ENCODE assay signal across 34 cellular contexts in the genomic region with DNA sequence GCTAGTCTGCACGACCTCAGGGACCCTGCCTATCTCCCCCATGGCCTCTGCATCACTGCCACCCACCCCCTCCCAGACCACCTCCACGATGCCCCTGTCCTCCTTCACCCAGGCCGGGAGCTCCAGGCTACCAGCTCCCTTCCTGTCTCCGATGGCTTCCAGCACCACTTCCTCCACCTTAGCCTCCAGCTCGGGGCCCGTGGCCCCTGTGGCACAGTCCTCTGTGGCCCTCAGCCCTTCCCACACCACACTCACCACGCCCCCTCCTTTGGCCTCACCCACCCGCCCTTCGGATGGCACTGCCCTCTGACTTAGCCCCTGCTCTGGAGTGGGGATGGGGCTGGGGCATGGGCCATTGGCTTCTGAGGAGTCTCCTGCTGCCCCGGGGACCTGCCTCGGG. TPM values are rescaled to one million over a fixed set of nuclear protein-coding genes. Genes with fewer than 3 reads are reported as not detected.
"Had no signal": no experiment of that assay in that cellular context is flagged by ENCODE, and none has a peak within 500 bp of the region (broad histone marks: within the 10 kb centered on the region; RNA-seq: fewer than 3 reads in every experiment).

No MANE protein-coding gene starts in this region.

- DNase-seq: activated CD8-positive, alpha-beta T cell treated with anti-CD3 and anti-CD28 coated beads, Interleukin-2, amount 10 ng/mL, durations not matched to agents 7 days and 5 days; activated naive CD4-positive, alpha-beta T cell treated with Interleukin-2 at 50 U/mL for 16 hours; activated naive CD8-positive, alpha-beta T cell treated with anti-CD3 and anti-CD28 coated beads for 36 hours; activated T-cell treated with anti-CD3 and anti-CD28 coated beads for 4 hours; activated T-cell treated with anti-CD3 and anti-CD28 coated beads, Interleukin-2, amount 50 U/mL, for 72 hours; adrenal gland; cortex of kidney; effector memory CD8-positive, alpha-beta T cell; foreskin fibroblast; heart left ventricle; hypothalamus; immature natural killer cell; kidney; left colon; mammary epithelial cell; ovary; right lobe of liver; stimulated activated CD4-positive, alpha-beta T cell treated with anti-CD3 and anti-CD28 coated beads, Interleukin-2, amount 100 ng/mL, for 48 hours; substantia nigra; T-helper 2 cell; upper lobe of left lung had no signal

- H3K36me3 ChIP-seq: adrenal gland, ascending aorta, cardiac muscle cell, neutrophil, ovary had no signal

- H3K9me3 ChIP-seq: adrenal gland, ascending aorta, neutrophil, ovary, right lobe of liver, upper lobe of left lung had no signal

- H3K9me3 Mint-ChIP-seq: activated T-cell treated with anti-CD3 and anti-CD28 coated beads, Interleukin-2, amount 50 U/mL, for 72 hours; effector memory CD8-positive, alpha-beta T cell; immature natural killer cell; stimulated activated naive CD8-positive, alpha-beta T cell treated with anti-CD3 and anti-CD28 coated beads, Interleukin-15, Interleukin-2, amounts not matched to agents 100 ng/mL and 50 ng/mL, for 24 hours; WTC11 had no signal

- H3K27me3 ChIP-seq: ascending aorta, ovary, right lobe of liver had no signal

- H3K4me3 ChIP-seq: adrenal gland, ascending aorta, cardiac muscle cell, heart left ventricle, ovary, right lobe of liver, upper lobe of left lung had no signal

- H3K27ac ChIP-seq: adrenal gland, ascending aorta, cardiac muscle cell, heart left ventricle, neutrophil, ovary, right lobe of liver, upper lobe of left lung had no signal

- ATAC-seq: activated CD8-positive, alpha-beta T cell treated with anti-CD3 and anti-CD28 coated beads, Interleukin-2, amount 10 ng/mL, durations not matched to agents 7 days and 5 days; effector memory CD8-positive, alpha-beta T cell; heart left ventricle; left colon; right lobe of liver; WTC11 had no signal

- H3K27ac Mint-ChIP-seq: activated CD8-positive, alpha-beta T cell treated with anti-CD3 and anti-CD28 coated beads, Interleukin-2, amount 10 ng/mL, durations not matched to agents 7 days and 5 days; activated naive CD8-positive, alpha-beta T cell treated with anti-CD3 and anti-CD28 coated beads for 36 hours; activated T-cell treated with anti-CD3 and anti-CD28 coated beads, Interleukin-2, amount 50 U/mL, for 72 hours; brain; progenitor cell of endocrine pancreas; stimulated activated naive CD8-positive, alpha-beta T cell treated with anti-CD3 and anti-CD28 coated beads, Interleukin-15, Interleukin-2, amounts not matched to agents 100 ng/mL and 50 ng/mL, for 24 hours; WTC11 had no signal

- H3K4me3 Mint-ChIP-seq: activated CD8-positive, alpha-beta T cell treated with anti-CD3 and anti-CD28 coated beads, Interleukin-2, amount 10 ng/mL, durations not matched to agents 7 days and 5 days; activated naive CD8-positive, alpha-beta T cell treated with anti-CD3 and anti-CD28 coated beads for 36 hours; activated T-cell treated with anti-CD3 and anti-CD28 coated beads, Interleukin-2, amount 50 U/mL, for 72 hours; brain; effector memory CD8-positive, alpha-beta T cell; immature natural killer cell; nephron; stimulated activated naive CD8-positive, alpha-beta T cell treated with anti-CD3 and anti-CD28 coated beads, Interleukin-15, Interleukin-2, amounts not matched to agents 100 ng/mL and 50 ng/mL, for 24 hours; WTC11 had no signal

RNA-seq across cellular contexts. Expression of a gene that starts 7.2 kb away (rescaled TPM):
- total RNA-seq: activated CD8-positive, alpha-beta T cell treated with anti-CD3 and anti-CD28 coated beads, Interleukin-2, amount 10 ng/mL, durations not matched to agents 7 days and 5 days; activated naive CD8-positive, alpha-beta T cell treated with anti-CD3 and anti-CD28 coated beads for 36 hours; mammary epithelial cell; skeletal muscle tissue had no signal

RNA-seq across cellular contexts. Expression of a gene that starts 17.9 kb away (rescaled TPM):
- total RNA-seq: skeletal muscle tissue had no signal

RNA-seq across cellular contexts. Expression of a gene that starts 26.8 kb away (rescaled TPM):
- total RNA-seq: activated CD8-positive, alpha-beta T cell treated with anti-CD3 and anti-CD28 coated beads, Interleukin-2, amount 10 ng/mL, durations not matched to agents 7 days and 5 days; activated naive CD8-positive, alpha-beta T cell treated with anti-CD3 and anti-CD28 coated beads for 36 hours; activated T-cell treated with anti-CD3 and anti-CD28 coated beads, Interleukin-2, amount 50 U/mL, for 72 hours; adrenal gland; ascending aorta; cardiac muscle cell; cerebellum; heart left ventricle; kidney; left colon; liver; mammary epithelial cell; mucosa of gallbladder; ovary; progenitor cell of endocrine pancreas; renal cortical epithelial cell; right lobe of liver; skeletal muscle tissue; WTC11 had no signal

RNA-seq across cellular contexts. Expression of a gene that starts 30.9 kb away (rescaled TPM):
- total RNA-seq: activated CD8-positive, alpha-beta T cell treated with anti-CD3 and anti-CD28 coated beads, Interleukin-2, amount 10 ng/mL, durations not matched to agents 7 days and 5 days; activated naive CD8-positive, alpha-beta T cell treated with anti-CD3 and anti-CD28 coated beads for 36 hours; activated T-cell treated with anti-CD3 and anti-CD28 coated beads, Interleukin-2, amount 50 U/mL, for 72 hours; adrenal gland; ascending aorta; cerebellum; heart left ventricle; kidney; mammary epithelial cell; mucosa of gallbladder; ovary; renal cortical epithelial cell; skeletal muscle tissue had no signal
